Comparison of ENCODE assay signal across 1 cellular context in genomic region chr3:10279384-10280176, GRCh38.
TF ChIP-seq lines count a peak whose summit lies in the region.

No MANE protein-coding gene starts in this region.

TF ChIP-seq in K562, 482 proteins besides CTCF, POLR2A, EP300 and RAD21 (continues in another document):
- peak; percentile 80 for TF ChIP-seq ZNF740 (CRISPR knock-in tag; IDR thresholded peaks at IDR 0.05)
- TF ChIP-seq ZNF740 (tag; IDR thresholded peaks at IDR 0.05): no peak
- TF ChIP-seq RUNX1 (IDR thresholded peaks at IDR 0.05; ENCODE audit: low read depth): no peak
- TF ChIP-seq SMAD3 (CRISPR knock-in tag; conservative IDR thresholded peaks at IDR 0.05): no peak
- no peak for TF ChIP-seq MAFK (IDR thresholded peaks at IDR 0.05; ENCODE audit: low read length)
- TF ChIP-seq ARID2 (IDR thresholded peaks at IDR 0.05): no peak
- TF ChIP-seq C11orf30 (IDR thresholded peaks at IDR 0.05; ENCODE audit: low read depth): peak; percentile 69
- no peak for TF ChIP-seq FOXA1 (IDR thresholded peaks at IDR 0.05; ENCODE audit: borderline replicate concordance)
- no peak for TF ChIP-seq LCOR (CRISPR knock-in tag; IDR thresholded peaks at IDR 0.05)
- TF ChIP-seq NBN (IDR thresholded peaks at IDR 0.05; ENCODE audit: low read depth): no peak
- TF ChIP-seq TGIF2 (CRISPR knock-in tag; IDR thresholded peaks at IDR 0.05): no peak
- no peak for TF ChIP-seq KDM1A (IDR thresholded peaks at IDR 0.05)
- TF ChIP-seq SETDB1 (IDR thresholded peaks at IDR 0.05; ENCODE audit: low read length): no peak
- no peak for TF ChIP-seq ZNF785 (CRISPR knock-in tag; IDR thresholded peaks at IDR 0.05)
- no peak for TF ChIP-seq STAG1 (CRISPR knock-in tag; IDR thresholded peaks at IDR 0.05; ENCODE audit: borderline replicate concordance)
- TF ChIP-seq ETV5 (CRISPR knock-in tag; IDR thresholded peaks at IDR 0.05; ENCODE audit: low read depth): no peak
- no peak for TF ChIP-seq ZNF584 (CRISPR knock-in tag; IDR thresholded peaks at IDR 0.05; ENCODE audit: low read depth)
- TF ChIP-seq MBD2 (IDR thresholded peaks at IDR 0.05; ENCODE audit: borderline replicate concordance, low read depth): no peak
- 0 out of 2 replicates have a peak, but pooled peaks have one; percentile 27 for TF ChIP-seq SMAD4 (CRISPR knock-in tag; conservative IDR thresholded peaks at IDR 0.05)
- TF ChIP-seq ZNF121 (CRISPR knock-in tag; conservative IDR thresholded peaks at IDR 0.05): no peak
- TF ChIP-seq ZFP36 (IDR thresholded peaks at IDR 0.05; ENCODE audit: low read depth, low read length, partially characterized antibody): peak; percentile 20
- no peak for TF ChIP-seq MED1 (CRISPR knock-in tag; IDR thresholded peaks at IDR 0.05; ENCODE audit: borderline replicate concordance)
- TF ChIP-seq IRF2 (CRISPR knock-in tag; IDR thresholded peaks at IDR 0.05): no peak
- TF ChIP-seq RBBP5 (IDR thresholded peaks at IDR 0.05; ENCODE audit: borderline replicate concordance, insufficient read depth, low read length, poor library complexity, severe bottlenecking): peak; percentile 37
- TF ChIP-seq TFAP4 (CRISPR knock-in tag; IDR thresholded peaks at IDR 0.05; ENCODE audit: borderline replicate concordance): no peak
- no peak for TF ChIP-seq ARHGAP35 (IDR thresholded peaks at IDR 0.05; ENCODE audit: partially characterized antibody)
- no peak for TF ChIP-seq RBM14 (IDR thresholded peaks at IDR 0.05; ENCODE audit: borderline replicate concordance, insufficient read depth, low read depth, low read length)
- TF ChIP-seq CBFA2T2 (conservative IDR thresholded peaks at IDR 0.05): no peak
- TF ChIP-seq ARID1B (IDR thresholded peaks at IDR 0.05): peak; percentile 58
- TF ChIP-seq TCF7L2 (IDR thresholded peaks at IDR 0.05; ENCODE audit: low read depth, low read length): no peak
- no peak for TF ChIP-seq POLR2B (IDR thresholded peaks at IDR 0.05; ENCODE audit: low read depth, partially characterized antibody)
- TF ChIP-seq ZNF79 (CRISPR knock-in tag; IDR thresholded peaks at IDR 0.05; ENCODE audit: low read depth): no peak
- TF ChIP-seq ZNF311 (CRISPR knock-in tag; IDR thresholded peaks at IDR 0.05): no peak
- TF ChIP-seq ZNF263 (CRISPR knock-in tag; IDR thresholded peaks at IDR 0.05; ENCODE audit: borderline replicate concordance): 0 out of 2 replicates have a peak, but pooled peaks have one; percentile 57
- no peak for TF ChIP-seq GATAD2B (IDR thresholded peaks at IDR 0.05; ENCODE audit: borderline replicate concordance)
- no peak for TF ChIP-seq BCOR (IDR thresholded peaks at IDR 0.05)
- no peak for TF ChIP-seq ZNF408 (CRISPR knock-in tag; IDR thresholded peaks at IDR 0.05; ENCODE audit: low read depth)
- TF ChIP-seq PHB2 (IDR thresholded peaks at IDR 0.05; ENCODE audit: low read depth): no peak
- TF ChIP-seq ZNF707 (CRISPR knock-in tag; conservative IDR thresholded peaks at IDR 0.05): no peak
- no peak for TF ChIP-seq MXI1 (IDR thresholded peaks at IDR 0.05; ENCODE audit: low read depth, low read length)
- no peak for TF ChIP-seq ZNF143 (CRISPR knock-in tag; IDR thresholded peaks at IDR 0.05)
- TF ChIP-seq POLR3A (IDR thresholded peaks at IDR 0.05; ENCODE audit: borderline replicate concordance, extremely low read depth, insufficient read depth, insufficient read length): no peak
- TF ChIP-seq DLX4 (CRISPR knock-in tag; IDR thresholded peaks at IDR 0.05): no peak
- no peak for TF ChIP-seq USF1 (CRISPR knock-in tag; IDR thresholded peaks at IDR 0.05)
- TF ChIP-seq FIP1L1 (IDR thresholded peaks at IDR 0.05; ENCODE audit: low read depth, low read length, poor library complexity, severe bottlenecking): no peak
- TF ChIP-seq NR3C1 (CRISPR knock-in tag; IDR thresholded peaks at IDR 0.05): no peak
- TF ChIP-seq KLF10 (CRISPR knock-in tag; IDR thresholded peaks at IDR 0.05): no peak
- no peak for TF ChIP-seq THRA (IDR thresholded peaks at IDR 0.05)
- TF ChIP-seq HMBOX1 (IDR thresholded peaks at IDR 0.05): no peak
- TF ChIP-seq ZBTB8A (IDR thresholded peaks at IDR 0.05; ENCODE audit: partially characterized antibody): no peak
- no peak for TF ChIP-seq ZNF175 (CRISPR knock-in tag; IDR thresholded peaks at IDR 0.05; ENCODE audit: low read depth)
- no peak for TF ChIP-seq TFE3 (CRISPR knock-in tag; IDR thresholded peaks at IDR 0.05)
- TF ChIP-seq FUS (optimal IDR thresholded peaks at IDR 0.05; ENCODE audit: low read depth, low read length): no peak
- no peak for TF ChIP-seq HMGN3 (IDR thresholded peaks at IDR 0.05; ENCODE audit: borderline replicate concordance, extremely low read depth, insufficient read length, low read depth, low read length)
- peak; percentile 62 for TF ChIP-seq ZNF316 (IDR thresholded peaks at IDR 0.05)
- no peak for TF ChIP-seq KAT2B (IDR thresholded peaks at IDR 0.05; ENCODE audit: low read depth, low read length)
- no peak for TF ChIP-seq SIN3A (IDR thresholded peaks at IDR 0.05; ENCODE audit: borderline replicate concordance in 2 of 2, control insufficient read depth in 1 of 2, low read depth in 2 of 2, low read length in 2 of 2)
- no peak for TF ChIP-seq ZNF165 (CRISPR knock-in tag; IDR thresholded peaks at IDR 0.05; ENCODE audit: borderline replicate concordance)
- TF ChIP-seq CBX3 (IDR thresholded peaks at IDR 0.05; ENCODE audit: borderline replicate concordance in 1 of 2, low read length in 2 of 2): no peak
- TF ChIP-seq NR0B1 (IDR thresholded peaks at IDR 0.05; ENCODE audit: partially characterized antibody): no peak
- TF ChIP-seq CBX5 (IDR thresholded peaks at IDR 0.05; ENCODE audit: borderline replicate concordance, low read depth): no peak
- no peak for TF ChIP-seq BACH1 (tag; IDR thresholded peaks at IDR 0.05)
- peak; percentile 76 for TF ChIP-seq NFE2 (IDR thresholded peaks at IDR 0.05; ENCODE audit: low read depth)
- TF ChIP-seq ZNF124 (CRISPR knock-in tag; IDR thresholded peaks at IDR 0.05): no peak
- TF ChIP-seq PCBP1 (IDR thresholded peaks at IDR 0.05; ENCODE audit: low read depth, low read length, poor library complexity, severe bottlenecking): no peak
- no peak for TF ChIP-seq ZNF561 (CRISPR knock-in tag; conservative IDR thresholded peaks at IDR 0.05)
- TF ChIP-seq OTX1 (CRISPR knock-in tag; IDR thresholded peaks at IDR 0.05): no peak
- no peak for TF ChIP-seq MIER1 (IDR thresholded peaks at IDR 0.05; ENCODE audit: low read depth)
- no peak for TF ChIP-seq PCBP2 (IDR thresholded peaks at IDR 0.05; ENCODE audit: low read depth, low read length, poor library complexity, severe bottlenecking)
